Comparison of ENCODE assay signal across 10 cellular contexts in the genomic region with DNA sequence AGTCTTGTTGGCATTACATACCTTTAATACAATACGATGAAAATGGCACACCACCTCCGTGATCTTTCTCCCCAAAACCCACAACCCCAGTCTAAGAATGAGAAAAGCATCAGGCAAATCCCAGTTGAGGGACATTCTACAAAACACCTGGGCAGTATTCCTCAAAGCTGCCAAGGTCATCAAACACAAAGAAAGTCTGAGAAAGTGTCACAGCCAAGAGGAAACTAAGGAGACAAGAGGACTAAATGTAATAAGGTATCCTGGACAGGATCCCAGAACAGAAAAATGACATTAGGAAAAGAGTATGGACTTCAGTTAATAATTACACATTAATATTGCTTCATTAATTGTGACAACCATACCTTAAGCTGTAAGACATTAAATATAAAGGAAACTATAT.
"Had no signal": no experiment of that assay in that cellular context is flagged by ENCODE, and none has a peak within 500 bp of the region (broad histone marks: within the 10 kb centered on the region; RNA-seq: fewer than 3 reads in every experiment).

No MANE protein-coding gene starts in this region.

- H3K4me1 ChIP-seq: HAP-1 had no signal

- H3K36me3 ChIP-seq: HAP-1 had no signal

- H3K9me3 ChIP-seq: HAP-1 had no signal

- ATAC-seq: HCT116, K562 had no signal

- H3K27ac ChIP-seq: GM23248, HL-60 had no signal

- H3K4me3 ChIP-seq: GM23248, HAP-1, K562 had no signal

- FAIRE-seq: K562 had no signal

- DNase-seq: GM23248, GOT3, H7, HFFc6, IMR-90, KG1 had no signal
